In genomic region chr1:97308131-97308530, GRCh38 we compare ENCODE assay signal across 33 cellular contexts.
DNase-seq lines count a peak whose midpoint lies in the region; ATAC-seq and TF ChIP-seq lines count a peak whose summit lies in the region.
"Had no signal": no experiment of that assay in that cellular context is flagged by ENCODE, and none has a peak within 500 bp of the region (broad histone marks: within the 10 kb centered on the region; RNA-seq: fewer than 3 reads in every experiment).

No MANE protein-coding gene starts in this region.

- H3K27ac ChIP-seq in IMR-90 (ENCODE audit: insufficient read depth, low read length), result no peak overlapping the region
- H3K27ac ChIP-seq in PC-9, result no peak overlapping the region
- H3K27ac ChIP-seq: cardiac muscle cell, colonic mucosa, hepatocyte, right lobe of liver, stomach, uterus, WERI-Rb-1 had no signal

- H2BK20ac ChIP-seq in IMR-90 (ENCODE audit: low read depth, low read length), result no peak overlapping the region

- DNase-seq in NCI-H2171 treated with DMSO at 0.1 percent for 48 hours (lab: John Stamatoyannopoulos, UW), result peak; percentile 3
- no peak for DNase-seq in NCI-H2171 (lab: John Stamatoyannopoulos, UW)
- peak; percentile 81 for DNase-seq in IMR-90
- DNase-seq in epithelial cell of esophagus (ENCODE audit: low read depth), result peak; percentile 1
- DNase-seq in skeletal muscle cell (ENCODE audit: low read depth), result peak; percentile 14
- DNase-seq in PC-9, result no peak
- no peak for DNase-seq in HuH-7.5 (ENCODE audit: low spot score)
- DNase-seq: 8988T; activated CD4-positive, alpha-beta T cell treated with anti-CD3 and anti-CD28 coated beads for 48 hours; activated CD8-positive, alpha-beta memory T cell treated with anti-CD3 and anti-CD28 coated beads for 24 hours; activated T-cell treated with anti-CD3 and anti-CD28 coated beads for 4 hours; anterior cingulate cortex; CD8-positive, alpha-beta T cell; colonic mucosa; effector memory CD4-positive, alpha-beta T cell; erythroblast; Kasumi-1; naive thymus-derived CD4-positive, alpha-beta T cell; NCI-H146; NCI-H2107; NCI-H510A; right lobe of liver; stimulated activated CD4-positive, alpha-beta T cell treated with anti-CD3 and anti-CD28 coated beads, Interleukin-12 subunit alpha, Interleukin-12 subunit beta, amount 100 ng/mL, for 4 hours; stimulated activated CD4-positive, alpha-beta T cell treated with anti-CD3 and anti-CD28 coated beads, Interleukin-2, amount 100 ng/mL, for 48 hours; stomach; uterus; WERI-Rb-1 had no signal

- peaks cover 6% of the 10 kb centered on the region for H3K9me2 ChIP-seq in PC-9 (ENCODE audit: insufficient read depth)

- no peak overlapping the region for H2BK5ac ChIP-seq in IMR-90 (ENCODE audit: low read depth, low read length, poor library complexity, severe bottlenecking)

- no peaks in the 10 kb centered on the region for H3K9me3 ChIP-seq in IMR-90 (ENCODE audit: control insufficient read depth, insufficient read depth, low read length)
- H3K9me3 ChIP-seq in PC-9 (ENCODE audit: insufficient read depth, low read depth), result no peaks in the 10 kb centered on the region
- H3K9me3 ChIP-seq: colonic mucosa, right lobe of liver, stomach, uterus had no signal

- no peak for TF ChIP-seq CTCF in IMR-90 (conservative IDR thresholded peaks at IDR 0.05; ENCODE audit: low read depth, low read length)
- no peak for TF ChIP-seq CTCF in epithelial cell of esophagus (IDR thresholded peaks at IDR 0.05; ENCODE audit: insufficient read depth, low read depth, low read length, missing control alignments)
- TF ChIP-seq CTCF in PC-9 (conservative IDR thresholded peaks at IDR 0.05), result no peak

- H3K4me2 ChIP-seq in IMR-90 (ENCODE audit: low read depth, low read length), result no peak overlapping the region
- H3K4me2 ChIP-seq in PC-9, result no peak overlapping the region
- H3K4me2 ChIP-seq: hepatocyte had no signal

- H3K4me3 ChIP-seq in IMR-90 (ENCODE audit: insufficient read depth, low read depth, low read length) (no peak overlapping the region), epithelial cell of esophagus (ENCODE audit: low read length) (no peak overlapping the region), skeletal muscle cell (ENCODE audit: low read depth, low read length) (no peak overlapping the region), PC-9 (no peak overlapping the region)
- H3K4me3 ChIP-seq: cardiac muscle cell, colonic mucosa, hepatocyte, lung, right lobe of liver, stomach, uterus had no signal

- H3K79me1 ChIP-seq in IMR-90 (ENCODE audit: low read depth in 1 of 2, low read length in 2 of 2), result no peaks in the 10 kb centered on the region

- H2BK120ac ChIP-seq in IMR-90 (ENCODE audit: low read depth, low read length), result no peak overlapping the region

- CTCF ChIA-PET in IMR-90 (lab: Yijun Ruan, JAX) (no interaction called here), PC-9 (lab: Charles Lee) (no interaction called here)

- H3K27me3 ChIP-seq in IMR-90 (ENCODE audit: control insufficient read depth, insufficient read depth, low read length) (no peaks in the 10 kb centered on the region), PC-9 (ENCODE audit: insufficient read depth, low read depth) (no peaks in the 10 kb centered on the region)
- H3K27me3 ChIP-seq: cardiac muscle cell, colonic mucosa, hepatocyte, right lobe of liver, stomach, uterus had no signal

- POLR2A ChIA-PET in IMR-90 (lab: Charles Lee; ENCODE audit: unreplicated experiment) (no interaction called here), PC-9 (lab: Charles Lee; ENCODE audit: unreplicated experiment) (no interaction called here)

- no peak overlapping the region for H3K14ac ChIP-seq in IMR-90 (replicated peaks; ENCODE audit: low read depth, low read length)

- H4K91ac ChIP-seq in IMR-90 (ENCODE audit: insufficient read depth, low read depth, low read length), result no peak overlapping the region

- H3F3A ChIP-seq in PC-9 (ENCODE audit: insufficient read depth, low read depth), result no peaks in the 10 kb centered on the region

- H3K4ac ChIP-seq in IMR-90 (ENCODE audit: low read depth, low read length), result no peak overlapping the region

- H2BK15ac ChIP-seq in IMR-90 (ENCODE audit: low read depth, low read length), result no peak overlapping the region

- no peak overlapping the region for H3K56ac ChIP-seq in IMR-90 (ENCODE audit: extremely low read depth, insufficient read depth, low read length)

- H4K8ac ChIP-seq in IMR-90 (ENCODE audit: low read depth in 2 of 2, low read length in 2 of 2), result no peak overlapping the region

- H3K9ac ChIP-seq in IMR-90 (ENCODE audit: low read depth, low read length), result no peak overlapping the region

- ATAC-seq in IMR-90 (ENCODE audit: low read depth), result no peak; the same call in 1 of the 2 replicates
- no peak for ATAC-seq in HG02973 (IDR thresholded peaks at IDR 0.05; ENCODE audit: unreplicated experiment)
- ATAC-seq: activated naive CD4-positive, alpha-beta T cell treated with anti-CD3 and anti-CD28 coated beads, Interleukin-2, amount 50 U/mL, for 72 hours; CD8-positive, alpha-beta T cell; HepG2; naive thymus-derived CD4-positive, alpha-beta T cell; right lobe of liver had no signal

- WGBS in IMR-90 (ENCODE audit: extremely low coverage in 2 of 2, insufficient read length in 1 of 2), 2 experiments, result no CpG with 5 or more reads among the region's 1 CpG

- H2AK9ac ChIP-seq in IMR-90 (replicated peaks; ENCODE audit: low read depth, low read length, poor library complexity), result no peak overlapping the region

- no peak for TF ChIP-seq POLR2A in IMR-90 (IDR thresholded peaks at IDR 0.05; ENCODE audit: low read depth, low read length)

- H3K9me1 ChIP-seq in IMR-90 (ENCODE audit: insufficient read depth, low read length), result no peaks in the 10 kb centered on the region

- no TSS peak for BruUV-seq in IMR-90 (replicated peaks; lab: Mats Ljungman, UMichigan)
- no TSS peak for BruUV-seq in PC-9 (replicated peaks; lab: Mats Ljungman, UMichigan)

- no peak overlapping the region for H3K18ac ChIP-seq in IMR-90 (ENCODE audit: low read depth, low read length)

- H3K79me2 ChIP-seq in PC-9 (ENCODE audit: low read depth), result no peaks in the 10 kb centered on the region
- H3K79me2 ChIP-seq: hepatocyte had no signal

- no peak overlapping the region for H2AK5ac ChIP-seq in IMR-90 (ENCODE audit: low read depth, low read length)

- no peak overlapping the region for H3K23ac ChIP-seq in IMR-90 (ENCODE audit: low read depth, low read length)

- in situ Hi-C loops in IMR-90 (cut with MboI; ENCODE audit: low sequenced_read_pairs), result no loop called here

- H3K4me1 ChIP-seq in IMR-90 (ENCODE audit: control insufficient read depth, insufficient read depth, low read length) (no peaks in the 10 kb centered on the region; the same call in 1 of the 2 replicates), PC-9 (replicated peaks; ENCODE audit: insufficient read depth) (no peaks in the 10 kb centered on the region)
- H3K4me1 ChIP-seq: colonic mucosa, right lobe of liver, stomach, uterus had no signal

- intact Hi-C loops in IMR-90 (cut with micrococcal nuclease), result loop anchor here (2.0 to 10.0 kb wide), 2 partner anchors 77 to 357 kb away; no protein-coding TSS in a partner anchor
- intact Hi-C loops in PC-9 (cut with micrococcal nuclease; ENCODE audit: unreplicated experiment), result no loop called here

- H2AFZ ChIP-seq in IMR-90 (replicated peaks; ENCODE audit: low read length, poor library complexity), result no peak overlapping the region
- H2AFZ ChIP-seq in PC-9, result no peak overlapping the region
- H2AFZ ChIP-seq: hepatocyte had no signal

- no peak overlapping the region for H4K5ac ChIP-seq in IMR-90 (ENCODE audit: low read depth, low read length)

- H3K36me3 ChIP-seq in IMR-90 (ENCODE audit: control insufficient read depth, insufficient read depth, low read length) (no peaks in the 10 kb centered on the region), PC-9 (ENCODE audit: low read depth) (no peaks in the 10 kb centered on the region)
- H3K36me3 ChIP-seq: cardiac muscle cell, colonic mucosa, uterus, WERI-Rb-1 had no signal

- H4K20me1 ChIP-seq in IMR-90 (ENCODE audit: insufficient read depth, low read length) (no peaks in the 10 kb centered on the region), PC-9 (ENCODE audit: insufficient read depth) (no peaks in the 10 kb centered on the region)

- TF ChIP-seq RAD21 in IMR-90 (IDR thresholded peaks at IDR 0.05; ENCODE audit: low read length), result no peak

- dilution Hi-C loops in IMR-90 (cut with HindIII; ENCODE audit: low sequenced_read_pairs, unreplicated experiment), result no loop called here

TF ChIP-seq in IMR-90, 13 proteins besides CTCF, POLR2A, EP300 and RAD21:
- TF ChIP-seq CEBPB (IDR thresholded peaks at IDR 0.05; ENCODE audit: low read depth, low read length), result 0 out of 2 replicates have a peak, but pooled peaks have one; percentile 50
- TF ChIP-seq CHD1 (IDR thresholded peaks at IDR 0.05; ENCODE audit: low read depth, low read length), result no peak

Comparison
In these comparisons a context has a peak if more than half of its experiments do, and no peak if none do; other contexts are left out.
1. DNase-seq: peak in NCI-H2171 treated with DMSO at 0.1 percent for 48 hours (single experiment), IMR-90 (single experiment), epithelial cell of esophagus (single experiment) and skeletal muscle cell (single experiment); none in NCI-H2171 (single experiment), PC-9 (0 of 2) and HuH-7.5 (single experiment).